Comparison of ENCODE assay signal across 8 cellular contexts in genomic region chr5:10761842-10762165, GRCh38. TPM values are rescaled to one million over a fixed set of nuclear protein-coding genes. Genes with fewer than 3 reads are reported as not detected.
A peak's percentile ranks its signal among the peaks of the same experiment; 100 is the strongest.
DNase-seq lines count a peak whose midpoint lies in the region; TF ChIP-seq lines count a peak whose summit lies in the region.

No MANE protein-coding gene starts in this region.

- peaks cover 41% of the 10 kb centered on the region for H3K4me1 ChIP-seq in KMS-11 (ENCODE audit: low read depth, poor library complexity, severe bottlenecking)
- H3K4me1 ChIP-seq in mammary epithelial cell (ENCODE audit: insufficient read depth, low read length), result peaks cover 3% of the 10 kb centered on the region

- H3K79me2 ChIP-seq in KMS-11 (ENCODE audit: insufficient read depth, low read depth) (peaks cover 35% of the 10 kb centered on the region), mammary epithelial cell (ENCODE audit: insufficient read depth, low read length) (peaks cover 41% of the 10 kb centered on the region)

- no TSS peak for BruUV-seq in mammary epithelial cell (replicated peaks; lab: Mats Ljungman, UMichigan)

- CTCF ChIA-PET in mammary epithelial cell (lab: Charles Lee; ENCODE audit: low non-redundant PET), result no interaction called here

- H3K27ac Mint-ChIP-seq in mesothelial cell of epicardium, result peak overlapping the region; percentile 96

- H3K9me3 ChIP-seq in mammary epithelial cell (replicated peaks; ENCODE audit: insufficient read depth, low read length), result no peaks in the 10 kb centered on the region

- DNase-seq in NCI-H510A treated with DMSO at 0.1 percent for 48 hours (lab: John Stamatoyannopoulos, UW) (peak; percentile 57), NCI-H510A (lab: John Stamatoyannopoulos, UW) (no peak), mammary epithelial cell (no peak), mesothelial cell of epicardium (ENCODE audit: low spot score in 2 of 2, unreplicated experiment in 2 of 2) (no peak), iPS-NIHi7 (ENCODE audit: extremely low spot score) (no peak)
- DNase-seq in stimulated activated CD4-positive, alpha-beta T cell treated with anti-CD3 and anti-CD28 coated beads, Interleukin-2, amount 100 ng/mL, for 24 hours, result no peak
- DNase-seq in activated CD8-positive, alpha-beta memory T cell treated with anti-CD3 and anti-CD28 coated beads, Interleukin-2, amount 50 U/mL, for 4 hours, result no peak

- 53% methylated on average over 7 of the region's 7 CpGs for WGBS in mammary epithelial cell (ENCODE audit: low coverage, missing lambda C conversion rate)

- in situ Hi-C loops in mammary epithelial cell (cut with MboI; ENCODE audit: low sequenced_read_pairs in 2 of 2), result no loop called here

- H4K20me1 ChIP-seq in KMS-11 (ENCODE audit: insufficient read depth) (no peaks in the 10 kb centered on the region), mammary epithelial cell (ENCODE audit: insufficient read depth, low read length) (no peaks in the 10 kb centered on the region)

- no peaks in the 10 kb centered on the region for H3K36me3 Mint-ChIP-seq in mesothelial cell of epicardium

- intact Hi-C loops in mammary epithelial cell (cut with micrococcal nuclease), result loop anchor here (2.0 to 10.0 kb wide), 3 partner anchors 57 to 309 kb away; no protein-coding TSS in a partner anchor

- H3K27me3 Mint-ChIP-seq in mesothelial cell of epicardium (ENCODE audit: low read depth), result no peaks in the 10 kb centered on the region

- H3K4me1 Mint-ChIP-seq in mesothelial cell of epicardium, result peaks cover 48% of the 10 kb centered on the region

- H3K27me3 ChIP-seq in KMS-11 (ENCODE audit: insufficient read depth, low read depth) (no peaks in the 10 kb centered on the region), mammary epithelial cell (ENCODE audit: insufficient read depth, low read length) (no peaks in the 10 kb centered on the region)

- H3K27ac ChIP-seq in KMS-11, result no peak overlapping the region; the same call in 1 of the 2 replicates
- H3K27ac ChIP-seq in mammary epithelial cell (ENCODE audit: insufficient read depth, low read depth, low read length), result peak overlapping the region; percentile 38

- H2AFZ ChIP-seq in KMS-11 (ENCODE audit: low read depth) (peak overlapping the region; percentile 58), mammary epithelial cell (ENCODE audit: low read depth, low read length) (peak overlapping the region; percentile 99)

- H3K4me3 ChIP-seq in KMS-11 (IDR thresholded peaks at IDR 0.05; ENCODE audit: insufficient read depth, low read depth, low read length) (no peak overlapping the region), mammary epithelial cell (replicated peaks in 1 of 3; ENCODE audit: insufficient read depth in 1 of 3, low read depth in 2 of 3, low read length in 3 of 3) (peak overlapping the region in 2 of 3 experiments; percentile 50 to 57)

- H3K4me2 ChIP-seq in KMS-11 (peak overlapping the region; percentile 77; the same call in 1 of the 2 replicates), mammary epithelial cell (ENCODE audit: insufficient read depth, low read depth, low read length) (peak overlapping the region; percentile 92)

- TF ChIP-seq CTCF in KMS-11 (conservative IDR thresholded peaks at IDR 0.05; ENCODE audit: low read depth, low read length) (no peak), mammary epithelial cell (conservative IDR thresholded peaks at IDR 0.05 in 1 of 2, IDR thresholded peaks at IDR 0.05 in 1 of 2; ENCODE audit: extremely low read depth in 1 of 2, insufficient read depth in 1 of 2, low read depth in 1 of 2, low read length in 2 of 2) (no peak), mesothelial cell of epicardium (IDR thresholded peaks at IDR 0.05; ENCODE audit: unreplicated experiment) (no peak)

- dilution Hi-C loops in mammary epithelial cell (cut with HindIII; ENCODE audit: low sequenced_read_pairs), result no loop called here

- H3K9me3 Mint-ChIP-seq in mesothelial cell of epicardium, result no peaks in the 10 kb centered on the region

- no peaks in the 10 kb centered on the region for H3K36me3 ChIP-seq in KMS-11 (ENCODE audit: insufficient read depth)
- no peaks in the 10 kb centered on the region for H3K36me3 ChIP-seq in mammary epithelial cell (ENCODE audit: insufficient read depth, low read length)

- H3K4me3 Mint-ChIP-seq in mesothelial cell of epicardium, result peak overlapping the region; percentile 64

- H3K9ac ChIP-seq in KMS-11, result no peak overlapping the region
- peak overlapping the region; percentile 62 for H3K9ac ChIP-seq in mammary epithelial cell (ENCODE audit: insufficient read depth, low read length)

RNA-seq across cellular contexts. Expression of gene DAP, which starts 0.8 kb away (rescaled TPM):
- 100 to 1,000 TPM in 1 of 2 donors, 10 to 100 TPM in 1; 15.3 to 102 TPM for total RNA-seq in mammary epithelial cell
- polyA plus RNA-seq in mammary epithelial cell, result 54.4 TPM
- 103 TPM for polyA minus RNA-seq in mammary epithelial cell
- total RNA-seq in mesothelial cell of epicardium, result 76.0 to 79.8 TPM (median 77.8 TPM) in 3 replicates
